Comparison of ENCODE assay signal across 8 cellular contexts in the genomic region with DNA sequence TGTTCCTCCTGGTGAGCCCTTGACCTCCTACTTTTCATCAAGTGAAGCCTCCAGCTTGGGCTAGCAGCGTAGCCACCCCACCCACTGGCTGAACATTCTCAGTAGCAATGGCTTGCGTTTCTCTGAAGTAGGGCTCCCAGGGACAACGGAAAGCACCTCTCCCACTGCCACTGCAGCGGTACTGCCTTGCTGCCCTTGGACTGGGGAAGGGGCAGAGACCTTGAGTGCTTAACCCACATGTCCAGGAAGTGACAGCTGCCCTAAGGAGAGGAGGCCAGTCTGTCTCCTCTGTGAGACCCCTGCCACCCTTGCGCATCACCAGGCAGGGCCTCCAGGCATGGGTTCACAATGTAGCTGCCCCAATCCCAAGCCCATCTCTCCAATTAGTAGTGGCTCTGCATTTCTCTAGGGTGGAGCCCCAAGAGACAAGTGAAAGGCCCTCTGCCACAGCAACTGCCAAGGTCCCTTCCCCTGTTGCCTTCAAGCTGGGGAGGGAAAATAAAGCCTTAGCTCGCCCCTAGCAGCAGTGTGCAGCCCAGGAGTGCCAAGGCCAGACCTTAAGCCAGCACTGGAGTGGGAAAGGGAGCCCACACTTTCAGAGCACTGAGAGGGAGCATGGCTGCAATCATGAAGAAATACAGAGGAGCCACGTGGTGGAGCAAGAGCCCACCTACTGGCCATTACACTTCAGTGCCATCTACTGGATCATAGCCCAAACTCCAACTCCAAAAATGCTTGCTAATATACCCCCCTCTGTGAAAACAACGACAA.
A peak's percentile ranks its signal among the peaks of the same experiment; 100 is the strongest.
DNase-seq lines count a peak whose midpoint lies in the region; TF ChIP-seq lines count a peak whose summit lies in the region.

No MANE protein-coding gene starts in this region.

- peak; percentile 12 for DNase-seq in DMS53 treated with DMSO at 0.1 percent for 48 hours (lab: John Stamatoyannopoulos, UW; ENCODE audit: unreplicated experiment)
- DNase-seq in H4 (ENCODE audit: low spot score), result peak; percentile 39
- DNase-seq in NCI-H146 treated with DMSO at 0.1 percent for 48 hours (lab: John Stamatoyannopoulos, UW; ENCODE audit: unreplicated experiment), result peak; percentile 10
- DNase-seq in cardiac fibroblast (ENCODE audit: low read depth in 2 of 2), result peak; percentile 60 to 69
- DNase-seq in smooth muscle cell of the brain vasculature (ENCODE audit: low read depth, low spot score), result peak; percentile 24
- DNase-seq in stimulated activated CD4-positive, alpha-beta T cell treated with anti-CD3 and anti-CD28 coated beads, Interleukin-2, amount 100 ng/mL, for 24 hours, result no peak
- no peak for DNase-seq in T-helper 1 cell
- no peak for DNase-seq in Ammon's horn (ENCODE audit: low spot score)

- H3K4me3 ChIP-seq in cardiac fibroblast (replicated peaks in 1 of 2; ENCODE audit: low read depth in 2 of 2, low read length in 2 of 2), result no peak overlapping the region

- peak; percentile 69 for TF ChIP-seq CTCF in cardiac fibroblast (IDR thresholded peaks at IDR 0.05; ENCODE audit: low read depth, low read length)

Comparison
In these comparisons a context has a peak if more than half of its experiments do, and no peak if none do; other contexts are left out.
1. DNase-seq: peak in DMS53 treated with DMSO at 0.1 percent for 48 hours (single experiment), H4 (single experiment), NCI-H146 treated with DMSO at 0.1 percent for 48 hours (single experiment), cardiac fibroblast (2 of 2) and smooth muscle cell of the brain vasculature (single experiment); none in stimulated activated CD4-positive, alpha-beta T cell treated with anti-CD3 and anti-CD28 coated beads, Interleukin-2, amount 100 ng/mL, for 24 hours (0 of 2), T-helper 1 cell (0 of 5) and Ammon's horn (single experiment).